Comparison of ENCODE assay signal across 1 cellular context in genomic region chr3:52519445-52520140, GRCh38.
TF ChIP-seq lines count a peak whose summit lies in the region.

No MANE protein-coding gene starts in this region.

TF ChIP-seq in K562, 482 proteins besides CTCF, POLR2A, EP300 and RAD21:
- TF ChIP-seq ZEB2 (IDR thresholded peaks at IDR 0.05): no peak
- TF ChIP-seq REST (CRISPR knock-in tag; IDR thresholded peaks at IDR 0.05; ENCODE audit: low read depth): no peak
- TF ChIP-seq MAX (CRISPR knock-in tag; IDR thresholded peaks at IDR 0.05): peak; percentile 65; the same call in 1 of the 2 replicates
- TF ChIP-seq USF1 (CRISPR knock-in tag; IDR thresholded peaks at IDR 0.05): peak; percentile 29; the same call in 1 of the 2 replicates
- peak in 1 of 2 experiments; percentile 89; a peak in 1 of 4 replicates for TF ChIP-seq KDM1A (IDR thresholded peaks at IDR 0.05)
- TF ChIP-seq ZNF785 (CRISPR knock-in tag; IDR thresholded peaks at IDR 0.05): no peak
- peak; percentile 1; the same call in 1 of the 2 replicates for TF ChIP-seq ZFX (CRISPR knock-in tag; IDR thresholded peaks at IDR 0.05)
- no peak for TF ChIP-seq ZNF740 (CRISPR knock-in tag; IDR thresholded peaks at IDR 0.05)
- TF ChIP-seq ZNF740 (tag; IDR thresholded peaks at IDR 0.05): no peak
- TF ChIP-seq E2F1 (CRISPR knock-in tag; IDR thresholded peaks at IDR 0.05): no peak
- no peak for TF ChIP-seq NCOR1 (IDR thresholded peaks at IDR 0.05)
- no peak for TF ChIP-seq CC2D1A (IDR thresholded peaks at IDR 0.05)
